In genomic region chr10:79189853-79190435, GRCh38 we compare ENCODE assay signal across 1 cellular context.
TF ChIP-seq lines count a peak whose summit lies in the region.

No MANE protein-coding gene starts in this region.

TF ChIP-seq in GM23338, 12 proteins besides CTCF, POLR2A, EP300 and RAD21 (continued from another document):
- TF ChIP-seq ETS1 (IDR thresholded peaks at IDR 0.05) (no peak), ZNF331 (CRISPR knock-in tag; IDR thresholded peaks at IDR 0.05; ENCODE audit: low read depth) (no peak), ZNF114 (CRISPR knock-in tag; IDR thresholded peaks at IDR 0.05) (no peak), CREB1 (CRISPR knock-in tag; IDR thresholded peaks at IDR 0.05; ENCODE audit: low read depth) (no peak), EZH2 (IDR thresholded peaks at IDR 0.05; ENCODE audit: low read depth, unreplicated experiment) (no peak)
